In the genomic region with DNA sequence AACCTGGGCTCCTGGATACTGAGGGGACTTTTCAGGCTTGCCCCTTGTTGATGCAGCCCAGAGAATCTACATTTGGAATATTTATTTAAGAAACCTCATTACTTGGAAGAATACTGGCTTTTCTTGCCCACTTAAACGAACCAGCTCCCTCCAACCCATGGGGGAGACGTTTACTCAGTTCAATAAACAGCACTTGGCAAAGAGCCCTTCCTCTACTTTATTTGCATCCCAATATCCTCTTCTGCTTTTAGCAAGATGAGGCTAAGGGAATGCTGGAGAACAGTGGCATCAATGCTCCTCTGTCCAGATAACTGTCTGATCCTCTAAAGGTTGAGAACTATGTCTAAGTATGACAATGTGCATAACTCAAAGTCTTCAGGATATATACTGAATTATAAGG, we compare ENCODE assay signal across 13 cellular contexts.
"Had no signal": no experiment of that assay in that cellular context is flagged by ENCODE, and none has a peak within 500 bp of the region (broad histone marks: within the 10 kb centered on the region; RNA-seq: fewer than 3 reads in every experiment).

No MANE protein-coding gene starts in this region.

- H3K9me3 Mint-ChIP-seq: activated naive CD4-positive, alpha-beta T cell treated with anti-CD3 and anti-CD28 coated beads for 36 hours; dendritic cell treated with granulocyte-macrophage colony-stimulating factor and Interleukin-4, amounts not matched to agents 40 ng/mL and 50 ng/mL, for 4 days; stimulated activated naive CD8-positive, alpha-beta T cell treated with anti-CD3 and anti-CD28 coated beads, Interleukin-15, amount 100 ng/mL, for 72 hours; T-cell had no signal

- H3K4me3 ChIP-seq: lower lobe of right lung, mucosa of descending colon, thyroid gland had no signal

- H3K27me3 Mint-ChIP-seq: dendritic cell treated with granulocyte-macrophage colony-stimulating factor and Interleukin-4, amounts not matched to agents 40 ng/mL and 50 ng/mL, for 4 days; stimulated activated naive CD8-positive, alpha-beta T cell treated with anti-CD3 and anti-CD28 coated beads, Interleukin-15, amount 100 ng/mL, for 72 hours had no signal

- H3K4me3 Mint-ChIP-seq: activated naive CD4-positive, alpha-beta T cell treated with anti-CD3 and anti-CD28 coated beads for 36 hours; dendritic cell treated with granulocyte-macrophage colony-stimulating factor and Interleukin-4, amounts not matched to agents 40 ng/mL and 50 ng/mL, for 4 days; natural killer cell; stimulated activated naive CD8-positive, alpha-beta T cell treated with anti-CD3 and anti-CD28 coated beads, Interleukin-15, amount 100 ng/mL, for 72 hours; T-cell had no signal

- ATAC-seq: lower lobe of right lung; natural killer cell; stimulated activated naive CD8-positive, alpha-beta T cell treated with anti-CD3 and anti-CD28 coated beads, Interleukin-15, amount 100 ng/mL, for 72 hours; T-cell had no signal

- H3K4me1 Mint-ChIP-seq: natural killer cell; stimulated activated naive CD8-positive, alpha-beta T cell treated with anti-CD3 and anti-CD28 coated beads, Interleukin-15, amount 100 ng/mL, for 72 hours; T-cell had no signal

- H3K36me3 ChIP-seq: lower lobe of right lung, thyroid gland, WERI-Rb-1 had no signal

- H3K27ac ChIP-seq: lower lobe of right lung, thyroid gland, WERI-Rb-1 had no signal

- H3K27me3 ChIP-seq: thyroid gland had no signal

- H3K36me3 Mint-ChIP-seq: natural killer cell, T-cell had no signal

- H3K27ac Mint-ChIP-seq: activated naive CD4-positive, alpha-beta T cell treated with anti-CD3 and anti-CD28 coated beads for 36 hours; dendritic cell treated with granulocyte-macrophage colony-stimulating factor and Interleukin-4, amounts not matched to agents 40 ng/mL and 50 ng/mL, for 4 days; natural killer cell; stimulated activated naive CD8-positive, alpha-beta T cell treated with anti-CD3 and anti-CD28 coated beads, Interleukin-15, amount 100 ng/mL, for 72 hours; T-cell had no signal

- DNase-seq: activated CD4-positive, alpha-beta T cell treated with anti-CD3 and anti-CD28 coated beads for 48 hours; activated naive CD4-positive, alpha-beta T cell treated with anti-CD3 and anti-CD28 coated beads for 36 hours; central memory CD4-positive, alpha-beta T cell; erythroblast; lower lobe of right lung; mucosa of descending colon; natural killer cell; stimulated activated CD4-positive, alpha-beta T cell treated with anti-CD3 and anti-CD28 coated beads, Interleukin-4, amount 100 ng/mL, for 1 hour; stimulated activated naive CD8-positive, alpha-beta T cell treated with anti-CD3 and anti-CD28 coated beads, Interleukin-15, amount 100 ng/mL, for 72 hours; T-cell; thyroid gland; WERI-Rb-1 had no signal

- H3K9me3 ChIP-seq: lower lobe of right lung, mucosa of descending colon, thyroid gland had no signal
